Comparison of ENCODE assay signal across 9 cellular contexts in the genomic region with DNA sequence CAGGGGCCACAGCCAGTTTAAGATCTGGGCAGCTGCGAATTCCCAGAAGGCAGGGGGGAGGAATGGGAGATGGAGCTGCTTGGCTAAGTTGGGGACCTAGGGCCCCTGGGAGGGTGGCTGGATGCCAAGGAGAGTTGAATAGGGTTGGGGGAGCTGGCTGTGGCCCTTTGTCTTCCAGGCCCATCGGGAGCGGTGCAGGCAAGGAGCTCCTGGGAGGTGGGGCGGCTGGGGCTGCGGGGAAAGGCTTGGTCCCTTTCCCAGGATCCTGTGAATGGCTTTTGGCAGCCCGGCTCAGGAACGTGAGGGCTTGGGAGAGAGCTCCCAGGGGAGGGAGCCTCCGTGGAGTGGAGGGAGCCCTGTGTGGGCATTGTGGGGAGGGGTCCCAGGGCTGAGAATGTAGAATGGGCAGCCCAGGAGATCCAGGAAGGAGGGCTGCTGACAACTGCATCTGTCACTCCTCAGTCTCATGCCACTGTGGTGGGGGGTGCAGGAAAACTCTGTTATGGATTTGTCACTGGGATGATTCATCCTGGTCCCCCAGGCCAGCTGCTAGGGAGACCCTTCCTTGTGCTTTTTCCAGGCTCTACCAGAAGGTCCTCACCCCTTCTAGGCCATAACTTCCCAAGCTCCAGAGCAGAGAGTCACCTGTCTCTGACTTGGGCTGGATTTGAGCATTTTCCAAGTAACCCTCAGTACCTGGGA.
DNase-seq lines count a peak whose midpoint lies in the region; ATAC-seq lines count a peak whose summit lies in the region.
"Had no signal": no experiment of that assay in that cellular context is flagged by ENCODE, and none has a peak within 500 bp of the region (broad histone marks: within the 10 kb centered on the region; RNA-seq: fewer than 3 reads in every experiment).

No MANE protein-coding gene starts in this region.

- peak overlapping the region; percentile 57 for H3K4me3 ChIP-seq in iPS-18c (ENCODE audit: insufficient read depth, low read depth, low read length)

- DNase-seq in DMS79 (lab: John Stamatoyannopoulos, UW): peak; percentile 4
- DNase-seq in DMS79 treated with DMSO at 0.1 percent for 48 hours (lab: John Stamatoyannopoulos, UW): no peak
- no peak for DNase-seq in stimulated activated effector memory CD8-positive, alpha-beta T cell treated with anti-CD3 and anti-CD28 coated beads, Interleukin-12 subunit alpha, Interleukin-12 subunit beta, amount 100 ng/mL, for 72 hours (ENCODE audit: low spot score in 2 of 2)
- no peak for DNase-seq in NCI-H1436 treated with DMSO at 0.1 percent for 48 hours (lab: John Stamatoyannopoulos, UW)

- peaks cover 10% of the 10 kb centered on the region for H3K4me1 Mint-ChIP-seq in stimulated activated effector memory CD8-positive, alpha-beta T cell treated with anti-CD3 and anti-CD28 coated beads, Interleukin-12 subunit alpha, Interleukin-12 subunit beta, amount 100 ng/mL, for 72 hours

- peak overlapping the region; percentile 17 for H3K27ac Mint-ChIP-seq in stimulated activated effector memory CD8-positive, alpha-beta T cell treated with anti-CD3 and anti-CD28 coated beads, Interleukin-12 subunit alpha, Interleukin-12 subunit beta, amount 100 ng/mL, for 72 hours

- H3K4me3 Mint-ChIP-seq in stimulated activated effector memory CD8-positive, alpha-beta T cell treated with anti-CD3 and anti-CD28 coated beads, Interleukin-12 subunit alpha, Interleukin-12 subunit beta, amount 100 ng/mL, for 72 hours: peak overlapping the region; percentile 58

- H3K27ac ChIP-seq in angular gyrus (ENCODE audit: low read depth, low read length): peak overlapping the region; percentile 99
- H3K27ac ChIP-seq: SJSA1 had no signal

- H3K9me3 Mint-ChIP-seq in stimulated activated effector memory CD8-positive, alpha-beta T cell treated with anti-CD3 and anti-CD28 coated beads, Interleukin-12 subunit alpha, Interleukin-12 subunit beta, amount 100 ng/mL, for 72 hours: no peaks in the 10 kb centered on the region

- H3K36me3 Mint-ChIP-seq in stimulated activated effector memory CD8-positive, alpha-beta T cell treated with anti-CD3 and anti-CD28 coated beads, Interleukin-12 subunit alpha, Interleukin-12 subunit beta, amount 100 ng/mL, for 72 hours: no peaks in the 10 kb centered on the region

- ATAC-seq in stimulated activated effector memory CD8-positive, alpha-beta T cell treated with anti-CD3 and anti-CD28 coated beads, Interleukin-12 subunit alpha, Interleukin-12 subunit beta, amount 100 ng/mL, for 72 hours: no peak
- no peak for ATAC-seq in HG02610 (IDR thresholded peaks at IDR 0.05; ENCODE audit: unreplicated experiment)
- no peak for ATAC-seq in GM21447 (IDR thresholded peaks at IDR 0.05; ENCODE audit: unreplicated experiment)

- no peaks in the 10 kb centered on the region for H3K9me3 ChIP-seq in iPS-18c (ENCODE audit: control insufficient read depth, insufficient read depth, low read length)
- H3K9me3 ChIP-seq: SJSA1 had no signal
